8 cellular contexts compared by ENCODE assay signal in the genomic region with DNA sequence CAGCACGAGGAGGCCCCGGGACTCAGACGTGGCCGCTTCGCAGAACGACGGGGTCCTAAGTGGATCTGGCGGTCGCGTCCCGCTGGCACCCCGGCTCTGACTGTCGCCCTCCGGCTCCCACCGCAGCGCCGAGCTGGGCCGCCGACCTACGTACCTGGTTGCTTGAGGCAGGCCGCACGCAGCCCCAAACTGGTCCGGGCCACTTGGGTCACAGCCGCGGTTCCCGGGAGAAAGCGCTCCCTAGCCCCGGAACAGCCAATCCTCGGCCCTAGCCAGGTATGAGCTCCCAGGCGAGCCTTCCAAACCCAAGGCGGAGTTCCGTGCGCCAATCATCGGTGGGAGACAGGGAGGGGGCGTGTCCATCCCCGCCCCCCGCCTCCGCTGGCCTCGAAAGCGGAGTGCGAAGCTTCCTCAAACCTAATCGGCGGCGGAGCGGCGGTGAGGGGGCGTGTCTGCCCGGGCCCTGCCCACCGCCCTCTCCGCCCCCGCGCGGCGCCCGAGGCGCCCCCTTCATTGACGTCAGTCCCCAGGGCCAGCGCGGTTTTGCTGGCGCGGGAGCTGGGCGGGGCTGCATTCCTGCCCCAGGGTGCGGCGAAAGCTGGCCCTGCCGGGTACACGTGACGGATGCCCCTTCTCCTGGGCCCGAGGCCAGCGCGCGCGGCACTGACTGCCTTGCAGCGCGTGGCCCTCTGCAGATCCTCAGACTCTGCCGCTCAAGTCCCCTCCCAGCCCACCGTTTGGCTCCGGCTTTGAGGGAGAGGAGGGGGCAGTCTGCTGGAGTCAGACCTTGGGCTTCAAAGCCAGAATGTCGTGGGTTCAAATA.
A peak's percentile ranks its signal among the peaks of the same experiment; 100 is the strongest.
DNase-seq lines count a peak whose midpoint lies in the region; ATAC-seq and TF ChIP-seq lines count a peak whose summit lies in the region.

A gene with protein sequence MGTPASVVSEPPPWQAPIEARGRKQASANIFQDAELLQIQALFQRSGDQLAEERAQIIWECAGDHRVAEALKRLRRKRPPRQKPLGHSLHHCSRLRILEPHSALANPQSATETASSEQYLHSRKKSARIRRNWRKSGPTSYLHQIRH (minus strand): TSS at position 280 of the 823 bp plus-strand sequence. CDS start 7,336 bp downstream, outside the sequence.

- peak within 1 kb of the TSS; percentile 83 for H3K4me3 Mint-ChIP-seq in central memory CD8-positive, alpha-beta T cell

- peak within 1 kb of the TSS; percentile 88 for H3K4me3 ChIP-seq in AG10803 (ENCODE audit: low read length)

- no peaks in the 10 kb centered on the region for H3K9me3 Mint-ChIP-seq in central memory CD8-positive, alpha-beta T cell

- peak within 1 kb of the TSS; percentile 29 for H3K27ac Mint-ChIP-seq in central memory CD8-positive, alpha-beta T cell (ENCODE audit: low read depth)

- no peaks in the 10 kb centered on the region for H3K27me3 Mint-ChIP-seq in central memory CD8-positive, alpha-beta T cell

- peaks cover 8% of the 10 kb centered on the region for H3K4me1 Mint-ChIP-seq in central memory CD8-positive, alpha-beta T cell

- DNase-seq in AG10803 (ENCODE audit: low read depth), result peak; percentile 97
- peak; percentile 79 for DNase-seq in NCI-H345 treated with DMSO at 0.1 percent for 48 hours (lab: John Stamatoyannopoulos, UW; ENCODE audit: unreplicated experiment)
- DNase-seq in activated CD4-positive, CD25-positive, alpha-beta regulatory T cell treated with anti-CD3 and anti-CD28 coated beads, Interleukin-2, amount 50 U/mL, for 16 hours (ENCODE audit: low read depth, low spot score), result peak; percentile 90
- DNase-seq in central memory CD8-positive, alpha-beta T cell (ENCODE audit: low spot score in 2 of 2), result peak; percentile 92
- peak; percentile 99 for DNase-seq in islet precursor cell
- DNase-seq in stimulated activated CD4-positive, alpha-beta T cell treated with anti-CD3 and anti-CD28 coated beads, Interleukin-12 subunit alpha, Interleukin-12 subunit beta, amount 100 ng/mL, for 4 hours, result peak; percentile 96

- peaks cover 5% of the 10 kb centered on the region for H3K36me3 Mint-ChIP-seq in central memory CD8-positive, alpha-beta T cell (ENCODE audit: insufficient read depth)

- peak; percentile 91 for ATAC-seq in GM19035 (IDR thresholded peaks at IDR 0.05; ENCODE audit: unreplicated experiment)
- ATAC-seq in HG03342 (IDR thresholded peaks at IDR 0.05; ENCODE audit: unreplicated experiment), result peak; percentile 91
- ATAC-seq in central memory CD8-positive, alpha-beta T cell (replicated peaks; ENCODE audit: extremely low read depth, poor library complexity, severe bottlenecking), result peak; percentile 88

- TF ChIP-seq CTCF in AG10803 (conservative IDR thresholded peaks at IDR 0.05; ENCODE audit: low read length), result no peak

Comparison
In these comparisons a context has a peak if more than half of its experiments do, and no peak if none do; other contexts are left out.
1. Peak in every context shown above with its lines: DNase-seq, ATAC-seq and H3K4me3 ChIP-seq.